14 cellular contexts compared by ENCODE assay signal in genomic region chr15:89042387-89042786, GRCh38. TPM values are rescaled to one million over a fixed set of nuclear protein-coding genes. Genes with fewer than 3 reads are reported as not detected.
DNase-seq lines count a peak whose midpoint lies in the region; ATAC-seq and TF ChIP-seq lines count a peak whose summit lies in the region.
"Had no signal": no experiment of that assay in that cellular context is flagged by ENCODE, and none has a peak within 500 bp of the region (broad histone marks: within the 10 kb centered on the region; RNA-seq: fewer than 3 reads in every experiment).

No MANE protein-coding gene starts in this region.

- H3K36me3 ChIP-seq in HEK293 (ENCODE audit: control insufficient read depth in 2 of 2, insufficient read depth in 1 of 2, low read length in 2 of 2) (no peaks in the 10 kb centered on the region; a peak in 1 of 3 replicates), aorta (ENCODE audit: control insufficient read depth in 1 of 2, insufficient read depth in 2 of 2, low read length in 1 of 2) (no peaks in the 10 kb centered on the region)

- no peaks in the 10 kb centered on the region for H3K27me3 ChIP-seq in aorta (ENCODE audit: control insufficient read depth in 1 of 2, insufficient read depth in 2 of 2, low read length in 1 of 2)

- H3K4me3 Mint-ChIP-seq in WTC11 (no peak overlapping the region), nephron progenitor cell (no peak overlapping the region)
- H3K4me3 Mint-ChIP-seq in activated CD4-positive, alpha-beta T cell treated with anti-CD3 and anti-CD28 coated beads, Interleukin-2, amount 10 ng/mL, durations not matched to agents 24 days and 14 days, result no peak overlapping the region
- H3K4me3 Mint-ChIP-seq: B cell; CD4-positive, alpha-beta T cell had no signal

- H3K27me3 Mint-ChIP-seq in WTC11 (ENCODE audit: low read depth) (peaks cover 9% of the 10 kb centered on the region; the same call in 1 of the 2 replicates), nephron progenitor cell (ENCODE audit: low read depth, poor library complexity) (peaks cover 12% of the 10 kb centered on the region)
- H3K27me3 Mint-ChIP-seq in activated CD4-positive, alpha-beta T cell treated with anti-CD3 and anti-CD28 coated beads, Interleukin-2, amount 10 ng/mL, durations not matched to agents 24 days and 14 days, result peaks cover 30% of the 10 kb centered on the region
- H3K27me3 Mint-ChIP-seq: CD4-positive, alpha-beta T cell had no signal

- TF ChIP-seq CTCF in HEK293 (tag by site-specific recombination; IDR thresholded peaks at IDR 0.05) (no peak), WTC11 (IDR thresholded peaks at IDR 0.05) (no peak), nephron progenitor cell (IDR thresholded peaks at IDR 0.05) (no peak)

- H3K4me1 ChIP-seq in HEK293 (ENCODE audit: control insufficient read depth, insufficient read depth, low read length), result no peaks in the 10 kb centered on the region; the same call in 1 of the 2 replicates
- peaks cover 0 to 2% of the 10 kb centered on the region in 2 donors for H3K4me1 ChIP-seq in aorta (ENCODE audit: control insufficient read depth in 1 of 2, insufficient read depth in 2 of 2, low read length in 2 of 2)

- ATAC-seq in WTC11, result no peak
- ATAC-seq in aorta (ENCODE audit: low FRiP score), result no peak
- no peak for ATAC-seq in HG02840 (IDR thresholded peaks at IDR 0.05; ENCODE audit: low FRiP score, unreplicated experiment)

- POLR2A ChIA-PET in HEK293 (lab: Yijun Ruan, JAX) (no interaction called here), WTC11 (lab: Charles Lee) (no interaction called here)

- WGBS in aorta, 2 donors, result 69 to 74% methylated on average over 5 of the region's 5 CpGs

- H3K4me1 Mint-ChIP-seq in WTC11 (peaks cover 8% of the 10 kb centered on the region), nephron progenitor cell (peaks cover 23% of the 10 kb centered on the region)
- H3K4me1 Mint-ChIP-seq in activated CD4-positive, alpha-beta T cell treated with anti-CD3 and anti-CD28 coated beads, Interleukin-2, amount 10 ng/mL, durations not matched to agents 24 days and 14 days, result no peaks in the 10 kb centered on the region
- H3K4me1 Mint-ChIP-seq: B cell had no signal

- H3K9me3 Mint-ChIP-seq in WTC11 (peaks cover 11% of the 10 kb centered on the region), nephron progenitor cell (peaks cover 11% of the 10 kb centered on the region)
- H3K9me3 Mint-ChIP-seq in activated CD4-positive, alpha-beta T cell treated with anti-CD3 and anti-CD28 coated beads, Interleukin-2, amount 10 ng/mL, durations not matched to agents 24 days and 14 days, result no peaks in the 10 kb centered on the region
- H3K9me3 Mint-ChIP-seq: CD4-positive, alpha-beta T cell had no signal

- intact Hi-C loops in aorta (cut with DNase I), result no loop called here
- intact Hi-C loops in activated CD4-positive, alpha-beta T cell treated with anti-CD3 and anti-CD28 coated beads, Interleukin-2, amount 10 ng/mL, durations not matched to agents 24 days and 14 days (cut with micrococcal nuclease), result no loop called here

- H3K4me3 ChIP-seq in HEK293 (ENCODE audit: low read depth, low read length), result no peak overlapping the region
- no peak overlapping the region for H3K4me3 ChIP-seq in aorta (ENCODE audit: low read length in 2 of 2)

- CTCF ChIA-PET in HEK293 (lab: Yijun Ruan, JAX), result interaction anchor here (0.6 to 2.6 kb wide), 5 partner anchors 15 to 138 kb away, joined by 3 to 18 read pairs (median 3); no protein-coding TSS in a partner anchor
- CTCF ChIA-PET in WTC11 (lab: Charles Lee), result interaction anchor here (3.8 kb wide), 1 partner anchor 129 kb away, joined by 16 read pairs; no protein-coding TSS in a partner anchor

- no peak for DNase-seq in WTC11 (ENCODE audit: low spot score)
- no peak for DNase-seq in nephron progenitor cell
- DNase-seq in aorta, result no peak
- DNase-seq in activated CD4-positive, alpha-beta T cell treated with anti-CD3 and anti-CD28 coated beads, Interleukin-2, amount 10 ng/mL, durations not matched to agents 24 days and 14 days, result no peak
- DNase-seq in NOMO-1 treated with DMSO at 0.1 percent for 48 hours (lab: John Stamatoyannopoulos, UW; ENCODE audit: unreplicated experiment), result no peak
- DNase-seq: C1 segment of cervical spinal cord; Calu3; CD4-positive, alpha-beta T cell; DMS 273 treated with DMSO at 0.1 percent for 48 hours; HCEC 1CT; IMR-90 had no signal

- H3K27ac ChIP-seq in HEK293 (ENCODE audit: extremely low read depth, low read depth, low read length), result no peak overlapping the region
- H3K27ac ChIP-seq in aorta (ENCODE audit: low read depth in 1 of 2, low read length in 2 of 2), result peak overlapping the region; percentile 56 to 88

- H3K36me3 Mint-ChIP-seq in WTC11 (peaks cover 5% of the 10 kb centered on the region), nephron progenitor cell (ENCODE audit: low read depth) (no peaks in the 10 kb centered on the region)
- H3K36me3 Mint-ChIP-seq in activated CD4-positive, alpha-beta T cell treated with anti-CD3 and anti-CD28 coated beads, Interleukin-2, amount 10 ng/mL, durations not matched to agents 24 days and 14 days (ENCODE audit: low read depth), result no peaks in the 10 kb centered on the region

- H3K27ac Mint-ChIP-seq in WTC11, result no peak overlapping the region
- H3K27ac Mint-ChIP-seq in nephron progenitor cell, result peak overlapping the region; percentile 14
- no peak overlapping the region for H3K27ac Mint-ChIP-seq in activated CD4-positive, alpha-beta T cell treated with anti-CD3 and anti-CD28 coated beads, Interleukin-2, amount 10 ng/mL, durations not matched to agents 24 days and 14 days
- H3K27ac Mint-ChIP-seq: B cell; CD4-positive, alpha-beta T cell had no signal

- H3K9me3 ChIP-seq in HEK293 (ENCODE audit: control insufficient read depth, insufficient read depth, low read depth, low read length) (no peaks in the 10 kb centered on the region), aorta (ENCODE audit: control insufficient read depth, low read length) (no peaks in the 10 kb centered on the region)

TF ChIP-seq in HEK293, 187 proteins besides CTCF, POLR2A, EP300 and RAD21 (continues in another document):
- peak; percentile 76 for TF ChIP-seq ZNF629 (tag by site-specific recombination; IDR thresholded peaks at IDR 0.05)
- peak; percentile 49; the same call in 1 of the 2 replicates for TF ChIP-seq MZF1 (tag by site-specific recombination; IDR thresholded peaks at IDR 0.05; ENCODE audit: borderline replicate concordance)
- TF ChIP-seq ZNF248 (tag by site-specific recombination; IDR thresholded peaks at IDR 0.05), result no peak

TF ChIP-seq in WTC11, 78 proteins besides CTCF, POLR2A, EP300 and RAD21:
- TF ChIP-seq, protein P1, sequence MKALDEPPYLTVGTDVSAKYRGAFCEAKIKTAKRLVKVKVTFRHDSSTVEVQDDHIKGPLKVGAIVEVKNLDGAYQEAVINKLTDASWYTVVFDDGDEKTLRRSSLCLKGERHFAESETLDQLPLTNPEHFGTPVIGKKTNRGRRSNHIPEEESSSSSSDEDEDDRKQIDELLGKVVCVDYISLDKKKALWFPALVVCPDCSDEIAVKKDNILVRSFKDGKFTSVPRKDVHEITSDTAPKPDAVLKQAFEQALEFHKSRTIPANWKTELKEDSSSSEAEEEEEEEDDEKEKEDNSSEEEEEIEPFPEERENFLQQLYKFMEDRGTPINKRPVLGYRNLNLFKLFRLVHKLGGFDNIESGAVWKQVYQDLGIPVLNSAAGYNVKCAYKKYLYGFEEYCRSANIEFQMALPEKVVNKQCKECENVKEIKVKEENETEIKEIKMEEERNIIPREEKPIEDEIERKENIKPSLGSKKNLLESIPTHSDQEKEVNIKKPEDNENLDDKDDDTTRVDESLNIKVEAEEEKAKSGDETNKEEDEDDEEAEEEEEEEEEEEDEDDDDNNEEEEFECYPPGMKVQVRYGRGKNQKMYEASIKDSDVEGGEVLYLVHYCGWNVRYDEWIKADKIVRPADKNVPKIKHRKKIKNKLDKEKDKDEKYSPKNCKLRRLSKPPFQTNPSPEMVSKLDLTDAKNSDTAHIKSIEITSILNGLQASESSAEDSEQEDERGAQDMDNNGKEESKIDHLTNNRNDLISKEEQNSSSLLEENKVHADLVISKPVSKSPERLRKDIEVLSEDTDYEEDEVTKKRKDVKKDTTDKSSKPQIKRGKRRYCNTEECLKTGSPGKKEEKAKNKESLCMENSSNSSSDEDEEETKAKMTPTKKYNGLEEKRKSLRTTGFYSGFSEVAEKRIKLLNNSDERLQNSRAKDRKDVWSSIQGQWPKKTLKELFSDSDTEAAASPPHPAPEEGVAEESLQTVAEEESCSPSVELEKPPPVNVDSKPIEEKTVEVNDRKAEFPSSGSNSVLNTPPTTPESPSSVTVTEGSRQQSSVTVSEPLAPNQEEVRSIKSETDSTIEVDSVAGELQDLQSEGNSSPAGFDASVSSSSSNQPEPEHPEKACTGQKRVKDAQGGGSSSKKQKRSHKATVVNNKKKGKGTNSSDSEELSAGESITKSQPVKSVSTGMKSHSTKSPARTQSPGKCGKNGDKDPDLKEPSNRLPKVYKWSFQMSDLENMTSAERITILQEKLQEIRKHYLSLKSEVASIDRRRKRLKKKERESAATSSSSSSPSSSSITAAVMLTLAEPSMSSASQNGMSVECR (CRISPR knock-in tag; IDR thresholded peaks at IDR 0.05; ENCODE audit: borderline replicate concordance), result no peak
- 0 out of 2 replicates have a peak, but pooled peaks have one; percentile 14 for TF ChIP-seq HMGA2 (CRISPR knock-in tag; IDR thresholded peaks at IDR 0.05)
TF ChIP-seq in WTC11: peak in this region for 1.

RNA-seq across cellular contexts. Expression of gene ABHD2, which starts 45.9 kb away (rescaled TPM):
- total RNA-seq in WTC11 (2021) (26.2 to 29.7 TPM (median 29.5 TPM) in 3 replicates), aorta (100 to 1,000 TPM; 135 to 221 TPM)
- polyA plus RNA-seq in aorta, result 10 to 100 TPM in 1 of 2 donors, 1 to 10 TPM in 1; 9.1 to 29.9 TPM
- total RNA-seq in activated CD4-positive, alpha-beta T cell treated with anti-CD3 and anti-CD28 coated beads, Interleukin-2, amount 10 ng/mL, durations not matched to agents 24 days and 14 days, result 75.2 and 76.6 TPM in 2 replicates

Comparison
In these comparisons a context has a peak if more than half of its experiments do, and no peak if none do; other contexts are left out.
1. Of the 8 proteins assayed by ChIP-seq in both HEK293 and WTC11: peak only in HEK293: ZBTB21, ZNF121 and ZNF138; only in WTC11: none; in both: none; in neither: 5.